In the genomic region with DNA sequence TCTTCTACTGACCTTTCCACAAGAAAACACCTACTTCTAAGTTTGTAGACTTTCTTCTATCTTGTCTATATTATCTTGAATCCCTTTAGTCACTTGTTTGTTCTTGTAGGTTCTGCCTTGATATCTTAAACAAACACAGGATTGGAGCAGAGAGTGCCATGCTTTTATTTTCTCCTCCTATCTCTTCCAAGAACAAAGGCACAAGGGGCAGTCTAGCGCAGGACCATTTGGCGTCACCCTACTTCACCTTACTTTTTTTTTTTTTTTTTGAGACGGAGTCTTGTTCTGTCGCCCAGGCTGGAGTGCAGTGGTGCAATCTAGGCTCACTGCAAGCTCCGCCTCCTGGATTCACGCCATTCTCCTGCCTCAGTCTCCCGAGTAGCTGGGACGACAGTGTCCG, we compare ENCODE assay signal across 6 cellular contexts. TPM values are rescaled to one million over a fixed set of nuclear protein-coding genes. Genes with fewer than 3 reads are reported as not detected.
DNase-seq lines count a peak whose midpoint lies in the region; FAIRE-seq and TF ChIP-seq lines count a peak whose summit lies in the region.
"Not testable (repeated sequence)": the region's sequence is repeated elsewhere in the genome, so short reads cannot be mapped to it uniquely, and the experiment has no call there.

No MANE protein-coding gene starts in this region.

- H3K27me3 ChIP-seq in astrocyte (ENCODE audit: insufficient read depth, low read length); trophoblast cell (ENCODE audit: insufficient read depth, low read length); stomach: not testable (repeated sequence)

- not testable (repeated sequence) for H3K18ac ChIP-seq in trophoblast cell (ENCODE audit: low read length)

- not testable (repeated sequence) for H2AK5ac ChIP-seq in trophoblast cell (ENCODE audit: low read length)

- not testable (repeated sequence) for FAIRE-seq in astrocyte (lab: Jason Lieb, UNC)

- not testable (repeated sequence) for H2AFZ ChIP-seq in astrocyte (ENCODE audit: low read depth, low read length); trophoblast cell (ENCODE audit: insufficient read depth, low read length, poor library complexity)

- WGBS in trophoblast cell (ENCODE audit: extremely low coverage, insufficient coverage, insufficient read length) = no CpG with 5 or more reads among the region's 9 CpGs
- 42 to 71% (median 60%) methylated on average over 9 of the region's 9 CpGs for WGBS in stomach, 5 donors

- H3K27ac Mint-ChIP-seq in HFFc6 (peak overlapping the region; percentile 20; the same call in 1 of the 2 replicates), astrocyte (ENCODE audit: unreplicated experiment) (peak overlapping the region; percentile 34), endothelial cell (ENCODE audit: unreplicated experiment) (peak overlapping the region; percentile 14), nephron (peak overlapping the region in 2 of 3 experiments; percentile 35 to 72)

- H3K4me1 Mint-ChIP-seq in HFFc6 (ENCODE audit: low read depth) = peaks cover 63% of the 10 kb centered on the region
- peaks cover 20% of the 10 kb centered on the region for H3K4me1 Mint-ChIP-seq in astrocyte (ENCODE audit: low read depth, unreplicated experiment)
- peaks cover 12% of the 10 kb centered on the region for H3K4me1 Mint-ChIP-seq in endothelial cell (ENCODE audit: unreplicated experiment)
- peaks cover 38% of the 10 kb centered on the region for H3K4me1 Mint-ChIP-seq in nephron

- H3K4ac ChIP-seq in trophoblast cell (ENCODE audit: low read depth, low read length) = not testable (repeated sequence)

- H3K4me3 Mint-ChIP-seq in HFFc6; astrocyte (ENCODE audit: unreplicated experiment); endothelial cell (ENCODE audit: unreplicated experiment); nephron: not testable (repeated sequence)

- H3K36me3 Mint-ChIP-seq in HFFc6 (ENCODE audit: low read depth); astrocyte (ENCODE audit: low read depth, unreplicated experiment); endothelial cell (ENCODE audit: low read depth, unreplicated experiment); nephron (ENCODE audit: low read depth): not testable (repeated sequence)

- not testable (repeated sequence) for H3K9ac ChIP-seq in astrocyte (ENCODE audit: low read length); trophoblast cell (ENCODE audit: low read length)

- H3K27ac ChIP-seq in astrocyte (ENCODE audit: low read depth, low read length); trophoblast cell (ENCODE audit: low read depth, low read length): not testable (repeated sequence)
- peak overlapping the region in 3 of 5 donors; percentile 31 to 79 (median 48) for H3K27ac ChIP-seq in stomach

- H3K79me2 ChIP-seq in astrocyte (ENCODE audit: insufficient read depth, low read length); trophoblast cell (ENCODE audit: control insufficient read depth, insufficient read depth, low read length, poor library complexity): not testable (repeated sequence)

- H3K4me1 ChIP-seq in astrocyte (ENCODE audit: insufficient read depth, low read length) (peaks cover 14% of the 10 kb centered on the region), stomach (peaks cover 9 to 54% (median 26%) of the 10 kb centered on the region in 4 donors)
- H3K4me1 ChIP-seq in trophoblast cell (ENCODE audit: control insufficient read depth in 1 of 2, insufficient read depth in 2 of 2, low read length in 2 of 2) = not testable (repeated sequence)

- H3K79me1 ChIP-seq in trophoblast cell (ENCODE audit: low read length) = not testable (repeated sequence)

- not testable (repeated sequence) for H3K9me3 ChIP-seq in astrocyte (ENCODE audit: insufficient read depth, low read depth, low read length); trophoblast cell (ENCODE audit: insufficient read depth, low read depth, low read length); stomach

- H3K4me3 ChIP-seq in astrocyte (ENCODE audit: insufficient read depth, low read depth, low read length); trophoblast cell (ENCODE audit: low read depth, low read length); stomach: not testable (repeated sequence)

- not testable (repeated sequence) for TF ChIP-seq EP300 in stomach (IDR thresholded peaks at IDR 0.05)

- not testable (repeated sequence) for TF ChIP-seq CTCF in HFFc6 (IDR thresholded peaks at IDR 0.05); astrocyte (IDR thresholded peaks at IDR 0.05; ENCODE audit: insufficient read depth, low read depth, low read length); endothelial cell (IDR thresholded peaks at IDR 0.05; ENCODE audit: unreplicated experiment); nephron (IDR thresholded peaks at IDR 0.05; ENCODE audit: unreplicated experiment in 3 of 3); stomach (IDR thresholded peaks at IDR 0.05)

- not testable (repeated sequence) for H4K8ac ChIP-seq in trophoblast cell (ENCODE audit: low read depth, low read length)

- H4K91ac ChIP-seq in trophoblast cell (ENCODE audit: low read depth, low read length) = not testable (repeated sequence)

- H2BK5ac ChIP-seq in trophoblast cell (ENCODE audit: low read depth, low read length, poor library complexity) = not testable (repeated sequence)

- H3K14ac ChIP-seq in trophoblast cell (ENCODE audit: low read length) = not testable (repeated sequence)

- H4K12ac ChIP-seq in trophoblast cell (ENCODE audit: low read depth, low read length) = not testable (repeated sequence)

- intact Hi-C loops in stomach (cut with DNase I; ENCODE audit: low total_unique reads) = not testable (repeated sequence)

- peak overlapping the region; percentile 35 for H2BK12ac ChIP-seq in trophoblast cell (ENCODE audit: low read length)

- H3K36me3 ChIP-seq in astrocyte (ENCODE audit: insufficient read depth, low read length); trophoblast cell (ENCODE audit: control insufficient read depth in 1 of 2, insufficient read depth in 2 of 2, low read length in 2 of 2); stomach: not testable (repeated sequence)

- H3K27me3 Mint-ChIP-seq in HFFc6 (ENCODE audit: insufficient read depth); astrocyte (ENCODE audit: low read depth, unreplicated experiment); endothelial cell (ENCODE audit: unreplicated experiment); nephron (ENCODE audit: low read depth): not testable (repeated sequence)

- H3K9me3 Mint-ChIP-seq in HFFc6; astrocyte (ENCODE audit: unreplicated experiment); endothelial cell (ENCODE audit: unreplicated experiment); nephron: not testable (repeated sequence)

- not testable (repeated sequence) for TF ChIP-seq POLR2A in stomach (IDR thresholded peaks at IDR 0.05)

- H2BK120ac ChIP-seq in trophoblast cell (ENCODE audit: insufficient read depth, low read length, poor library complexity) = not testable (repeated sequence)

- H3K4me2 ChIP-seq in astrocyte (ENCODE audit: low read length); trophoblast cell (ENCODE audit: low read length): not testable (repeated sequence)

- not testable (repeated sequence) for DNase-seq in HFFc6; astrocyte (ENCODE audit: low read depth); endothelial cell (ENCODE audit: low spot score); trophoblast cell
- DNase-seq in stomach = peak; percentile 31

- not testable (repeated sequence) for H3K23ac ChIP-seq in trophoblast cell (ENCODE audit: low read length)

- H4K20me1 ChIP-seq in astrocyte (ENCODE audit: insufficient read depth, low read length) = not testable (repeated sequence)

RNA-seq across cellular contexts. Expression of gene ADD3, which starts 13.8 kb away (rescaled TPM):
- total RNA-seq in HFFc6 (2021; fragmentation: NEBNext Ultra II Directional; extraction: Animal tissue kit (Norgen Biotek cat#: 25700)) = 10 to 100 TPM; 46.4 to 57.4 (median 51.5) TPM
- total RNA-seq in astrocyte = 127 and 148 TPM in 2 replicates
- total RNA-seq in endothelial cell (ENCODE audit: unreplicated experiment) = 125 TPM
- polyA plus RNA-seq in trophoblast cell (2013) = 62.9 and 91.7 TPM in 2 replicates
- total RNA-seq in stomach = 100 to 1,000 TPM in 3 of 5 donors, 10 to 100 TPM in 2; 66.0 to 600 (median 222) TPM
- polyA plus RNA-seq in stomach = 10 to 100 TPM; 22.9 to 64.9 (median 36.4) TPM
